30 cellular contexts compared by ENCODE assay signal in the genomic region with DNA sequence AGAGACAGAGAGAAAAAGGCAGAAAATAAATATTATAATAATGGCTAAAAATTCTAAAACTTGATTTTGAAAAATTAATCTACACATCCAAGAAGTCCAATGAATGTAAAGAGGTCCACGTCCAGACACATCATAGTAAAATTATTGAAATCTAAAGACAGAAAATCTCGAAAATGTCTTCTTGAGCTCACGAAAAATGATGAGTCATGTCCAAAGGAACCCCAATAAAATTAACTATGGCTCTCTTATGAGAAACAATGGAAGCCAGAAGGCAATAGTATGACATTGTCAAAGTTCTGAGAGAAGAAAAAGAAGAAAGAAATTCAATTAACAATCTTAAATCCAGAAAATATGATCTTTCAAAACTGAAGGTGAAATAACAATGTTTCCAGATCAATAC.
"Had no signal": no experiment of that assay in that cellular context is flagged by ENCODE, and none has a peak within 500 bp of the region (broad histone marks: within the 10 kb centered on the region; RNA-seq: fewer than 3 reads in every experiment).

No MANE protein-coding gene starts in this region.

- H3K4me3 Mint-ChIP-seq: immature natural killer cell; naive thymus-derived CD8-positive, alpha-beta T cell; nephron; neural crest cell; stimulated activated memory B cell treated with anti-CD40 and anti-IgM and Interleukin-4, amounts not matched to agents 10 μg/mL and 1 μg/mL and 100 μg/mL, for 72 hours; stimulated activated naive CD8-positive, alpha-beta T cell treated with anti-CD3 and anti-CD28 coated beads, Interleukin-15, amount 100 ng/mL, for 72 hours; type B pancreatic cell had no signal

- H3K4me1 ChIP-seq: left lung, lower lobe of right lung, pancreas, prostate gland, sigmoid colon, spleen, tibial nerve, uterus had no signal

- H3K27ac Mint-ChIP-seq: immature natural killer cell; naive thymus-derived CD8-positive, alpha-beta T cell; nephron; stimulated activated memory B cell treated with anti-CD40 and anti-IgM and Interleukin-4, amounts not matched to agents 10 μg/mL and 1 μg/mL and 100 μg/mL, for 72 hours; stimulated activated naive CD8-positive, alpha-beta T cell treated with anti-CD3 and anti-CD28 coated beads, Interleukin-15, amount 100 ng/mL, for 72 hours; type B pancreatic cell had no signal

- ATAC-seq: left colon; left lung; lower lobe of right lung; naive thymus-derived CD8-positive, alpha-beta T cell; pancreas; right cardiac atrium; stimulated activated memory B cell treated with anti-CD40 and anti-IgM and Interleukin-4, amounts not matched to agents 10 μg/mL and 1 μg/mL and 100 μg/mL, for 72 hours; stimulated activated naive CD8-positive, alpha-beta T cell treated with anti-CD3 and anti-CD28 coated beads, Interleukin-15, amount 100 ng/mL, for 72 hours had no signal

- H3K9me3 ChIP-seq: left lung, lower lobe of right lung, pancreas, prostate gland, sigmoid colon, spleen, tibial nerve, uterus had no signal

- H3K4me3 ChIP-seq: left lung, lower lobe of right lung, pancreas, prostate gland, sigmoid colon, spleen, tibial nerve, uterus had no signal

- H3K36me3 ChIP-seq: left lung, lower lobe of right lung, pancreas, prostate gland, sigmoid colon, spleen, tibial nerve, uterus had no signal

- H3K27me3 Mint-ChIP-seq: stimulated activated memory B cell treated with anti-CD40 and anti-IgM and Interleukin-4, amounts not matched to agents 10 μg/mL and 1 μg/mL and 100 μg/mL, for 72 hours; stimulated activated naive CD8-positive, alpha-beta T cell treated with anti-CD3 and anti-CD28 coated beads, Interleukin-15, amount 100 ng/mL, for 72 hours; type B pancreatic cell had no signal

- H3K36me3 Mint-ChIP-seq: immature natural killer cell; naive thymus-derived CD8-positive, alpha-beta T cell; stimulated activated memory B cell treated with anti-CD40 and anti-IgM and Interleukin-4, amounts not matched to agents 10 μg/mL and 1 μg/mL and 100 μg/mL, for 72 hours; type B pancreatic cell had no signal

- DNase-seq: hypothalamus; immature natural killer cell; kidney; left colon; left lung; lower lobe of right lung; mammary epithelial cell; mesenchymal stem cell; naive thymus-derived CD8-positive, alpha-beta T cell; nucleus accumbens; pancreas; posterior cingulate gyrus; retina; right cardiac atrium; sigmoid colon; small intestine; spleen; stimulated activated CD4-positive, alpha-beta T cell treated with anti-CD3 and anti-CD28 coated beads, Interleukin-4, amount 100 ng/mL, for 4 hours; stimulated activated CD8-positive, alpha-beta memory T cell treated with anti-CD3 and anti-CD28 coated beads, Interleukin-4, amount 100 ng/mL, for 48 hours; stimulated activated naive CD4-positive, alpha-beta T cell treated with Interleukin-2 at 50 U/mL for 16 hours; stimulated activated naive CD8-positive, alpha-beta T cell treated with anti-CD3 and anti-CD28 coated beads, Interleukin-15, amount 100 ng/mL, for 72 hours; substantia nigra; uterus had no signal

- H3K27me3 ChIP-seq: left lung, pancreas, sigmoid colon, spleen, tibial nerve, uterus had no signal

- H3K27ac ChIP-seq: left lung, lower lobe of right lung, pancreas, prostate gland, sigmoid colon, spleen, tibial nerve, uterus had no signal

- H3K4me1 Mint-ChIP-seq: immature natural killer cell; naive thymus-derived CD8-positive, alpha-beta T cell; nephron; neural crest cell; stimulated activated memory B cell treated with anti-CD40 and anti-IgM and Interleukin-4, amounts not matched to agents 10 μg/mL and 1 μg/mL and 100 μg/mL, for 72 hours; stimulated activated naive CD8-positive, alpha-beta T cell treated with anti-CD3 and anti-CD28 coated beads, Interleukin-15, amount 100 ng/mL, for 72 hours had no signal

- FAIRE-seq: islet of Langerhans, kidney, pancreas, small intestine had no signal

- H3K9me3 Mint-ChIP-seq: nephron; stimulated activated memory B cell treated with anti-CD40 and anti-IgM and Interleukin-4, amounts not matched to agents 10 μg/mL and 1 μg/mL and 100 μg/mL, for 72 hours; stimulated activated naive CD8-positive, alpha-beta T cell treated with anti-CD3 and anti-CD28 coated beads, Interleukin-15, amount 100 ng/mL, for 72 hours; type B pancreatic cell had no signal
